In genomic region chr11:70702040-70702648, GRCh38 we compare ENCODE assay signal across 21 cellular contexts.
DNase-seq lines count a peak whose midpoint lies in the region; ATAC-seq, FAIRE-seq and TF ChIP-seq lines count a peak whose summit lies in the region.
"Had no signal": no experiment of that assay in that cellular context is flagged by ENCODE, and none has a peak within 500 bp of the region (broad histone marks: within the 10 kb centered on the region; RNA-seq: fewer than 3 reads in every experiment).

No MANE protein-coding gene starts in this region.

- no peak overlapping the region for H2BK15ac ChIP-seq in neuronal stem cell (ENCODE audit: low read length)

- in situ Hi-C loops in HepG2 (cut with HindIII; ENCODE audit: extremely low pct_ligation_motif_present, low pct_unique_long_range_greater_than_20kb): no loop called here
- in situ Hi-C loops in GM12878 (cut with MboI): no loop called here

- intact Hi-C loops in HepG2 (cut with micrococcal nuclease; ENCODE audit: unreplicated experiment): no loop called here
- intact Hi-C loops in right lobe of liver (cut with DNase I): no loop called here
- intact Hi-C loops in GM12878 (cut with micrococcal nuclease; ENCODE audit: unreplicated experiment): no loop called here
- intact Hi-C loops in upper lobe of right lung (cut with DNase I): no loop called here

- no peaks in the 10 kb centered on the region for H3K9me3 ChIP-seq in HepG2 (ENCODE audit: low read length)
- no peaks in the 10 kb centered on the region for H3K9me3 ChIP-seq in right lobe of liver
- H3K9me3 ChIP-seq in GM12878 (replicated peaks; ENCODE audit: control insufficient read depth, insufficient read depth, low read length): no peaks in the 10 kb centered on the region
- H3K9me3 ChIP-seq in neuronal stem cell (replicated peaks in 1 of 2; ENCODE audit: control insufficient read depth in 2 of 2, insufficient read depth in 1 of 2, low read depth in 1 of 2, low read length in 2 of 2): no peaks in the 10 kb centered on the region
- H3K9me3 ChIP-seq in upper lobe of right lung: no peaks in the 10 kb centered on the region
- H3K9me3 ChIP-seq: HAP-1 had no signal

- TF ChIP-seq RAD21 in HepG2 (CRISPR knock-in tag; IDR thresholded peaks at IDR 0.05) (no peak), GM12878 (IDR thresholded peaks at IDR 0.05; ENCODE audit: insufficient read depth, low read depth, low read length) (no peak)

- H3K18ac ChIP-seq in neuronal stem cell (ENCODE audit: low read length): no peak overlapping the region

- H3K4me2 ChIP-seq in HepG2 (ENCODE audit: low read depth, low read length) (no peak overlapping the region), GM12878 (ENCODE audit: control insufficient read depth, insufficient read depth) (no peak overlapping the region), neuronal stem cell (ENCODE audit: insufficient read depth, low read length, poor library complexity, severe bottlenecking) (no peak overlapping the region)
- H3K4me2 ChIP-seq: A549, GM23338 had no signal

- H3K9ac ChIP-seq in HepG2 (ENCODE audit: insufficient read depth, low read depth, low read length): no peak overlapping the region
- no peak overlapping the region for H3K9ac ChIP-seq in GM12878 (ENCODE audit: control insufficient read depth, insufficient read depth, low read length)
- peak overlapping the region; percentile 74 for H3K9ac ChIP-seq in neuronal stem cell (ENCODE audit: low read depth, low read length, poor library complexity)

- RAD21 ChIA-PET in GM12878 (lab: Charles Lee; ENCODE audit: unreplicated experiment): no interaction called here

- H4K20me1 ChIP-seq in HepG2 (ENCODE audit: insufficient read depth, low read length) (peaks cover 6% of the 10 kb centered on the region; the same call in 1 of the 2 replicates), GM12878 (ENCODE audit: control insufficient read depth, insufficient read depth) (no peaks in the 10 kb centered on the region)

- ATAC-seq in HepG2: no peak
- ATAC-seq in right lobe of liver: no peak
- ATAC-seq in GM12878: no peak
- no peak for ATAC-seq in upper lobe of right lung
- ATAC-seq: A549, GM23338 had no signal

- H3K4me1 ChIP-seq in HepG2 (ENCODE audit: insufficient read depth, low read length): peaks cover 39% of the 10 kb centered on the region
- H3K4me1 ChIP-seq in right lobe of liver: no peaks in the 10 kb centered on the region
- H3K4me1 ChIP-seq in GM12878 (ENCODE audit: control insufficient read depth, insufficient read depth, low read length): no peaks in the 10 kb centered on the region
- peaks cover 12 to 14% of the 10 kb centered on the region in 2 donors for H3K4me1 ChIP-seq in neuronal stem cell (ENCODE audit: control insufficient read depth in 2 of 2, insufficient read depth in 1 of 2, low read depth in 1 of 2, low read length in 2 of 2)
- H3K4me1 ChIP-seq in upper lobe of right lung: no peaks in the 10 kb centered on the region
- H3K4me1 ChIP-seq: A549, HAP-1 had no signal

- FAIRE-seq in HepG2 (lab: Jason Lieb, UNC): no peak
- no peak for FAIRE-seq in GM12878 (lab: Jason Lieb, UNC)
- FAIRE-seq: A549, H54 had no signal

- CTCF ChIA-PET in HepG2 (lab: Yijun Ruan, JAX; ENCODE audit: low intra/inter-chr PET ratio, low total read pairs) (no interaction called here), GM12878 (lab: Yijun Ruan, JAX) (no interaction called here)

- no peak for TF ChIP-seq POLR2A in HepG2 (IDR thresholded peaks at IDR 0.05; ENCODE audit: insufficient read depth in 1 of 2, low read depth in 2 of 2, low read length in 2 of 2)
- no peak for TF ChIP-seq POLR2A in right lobe of liver (IDR thresholded peaks at IDR 0.05)
- TF ChIP-seq POLR2A in GM12878 (IDR thresholded peaks at IDR 0.05; ENCODE audit: low read depth, low read length): no peak

- POLR2A ChIA-PET in HepG2 (lab: Yijun Ruan, JAX): no interaction called here
- POLR2A ChIA-PET in GM12878 (lab: Charles Lee): no interaction called here

- no peaks in the 10 kb centered on the region for H3K27me3 ChIP-seq in HepG2 (ENCODE audit: control insufficient read depth in 1 of 2, insufficient read depth in 2 of 2, low read length in 2 of 2)
- H3K27me3 ChIP-seq in right lobe of liver: no peaks in the 10 kb centered on the region
- H3K27me3 ChIP-seq in GM12878 (replicated peaks in 1 of 2; ENCODE audit: control insufficient read depth in 2 of 2, insufficient read depth in 2 of 2, low read length in 1 of 2): no peaks in the 10 kb centered on the region
- H3K27me3 ChIP-seq in neuronal stem cell (ENCODE audit: control insufficient read depth in 3 of 3, insufficient read depth in 3 of 3, low read depth in 1 of 3, low read length in 3 of 3): no peaks in the 10 kb centered on the region
- no peaks in the 10 kb centered on the region for H3K27me3 ChIP-seq in upper lobe of right lung

- no peak for TF ChIP-seq CTCF in HepG2 (CRISPR knock-in tag; IDR thresholded peaks at IDR 0.05)
- TF ChIP-seq CTCF in right lobe of liver (IDR thresholded peaks at IDR 0.05): no peak
- TF ChIP-seq CTCF in GM12878 (IDR thresholded peaks at IDR 0.05 in 2 of 3, conservative IDR thresholded peaks at IDR 0.05 in 1 of 3; ENCODE audit: control insufficient read depth in 2 of 3, extremely low read depth in 1 of 3, insufficient read depth in 1 of 3, low read depth in 3 of 3, low read length in 3 of 3): no peak
- TF ChIP-seq CTCF in upper lobe of right lung (IDR thresholded peaks at IDR 0.05): no peak

- DNase-seq in HepG2 (ENCODE audit: low spot score) (no peak), right lobe of liver (no peak), GM12878 (ENCODE audit: low read depth, low spot score) (no peak), neuronal stem cell (ENCODE audit: low spot score) (no peak), 8988T (no peak), upper lobe of right lung (no peak)
- no peak for DNase-seq in activated CD8-positive, alpha-beta memory T cell treated with anti-CD3 and anti-CD28 coated beads, Interleukin-2, amount 50 U/mL, for 4 hours
- no peak for DNase-seq in NK-92 treated with Interleukin-12 subunit alpha and Interleukin-12 subunit beta, amount 100 ng/mL, for 24 hours (lab: John Stamatoyannopoulos, UW)
- DNase-seq: ACHN; C1 segment of cervical spinal cord; Calu3; CD4-positive, alpha-beta memory T cell; COR-L47; DMS53; DMS79 treated with DMSO at 0.1 percent for 48 hours; GF-D8 had no signal

- H3K4ac ChIP-seq in neuronal stem cell (ENCODE audit: low read length): no peak overlapping the region

- H3K4me3 ChIP-seq in HepG2 (replicated peaks in 1 of 3; ENCODE audit: insufficient read depth in 1 of 3, low read depth in 2 of 3, low read length in 3 of 3): no peak overlapping the region
- H3K4me3 ChIP-seq in right lobe of liver: no peak overlapping the region
- H3K4me3 ChIP-seq in GM12878: no peak overlapping the region
- no peak overlapping the region for H3K4me3 ChIP-seq in neuronal stem cell (ENCODE audit: low read length in 2 of 2)
- no peak overlapping the region for H3K4me3 ChIP-seq in upper lobe of right lung
- H3K4me3 ChIP-seq: A549, GM23338, HAP-1 had no signal

- TF ChIP-seq EP300 in HepG2 (IDR thresholded peaks at IDR 0.05; ENCODE audit: low read depth in 2 of 2, low read length in 2 of 2) (no peak), HepG2 (CRISPR knock-in tag; IDR thresholded peaks at IDR 0.05; ENCODE audit: borderline replicate concordance) (no peak), GM12878 (IDR thresholded peaks at IDR 0.05; ENCODE audit: borderline replicate concordance in 1 of 2, control insufficient read depth in 1 of 2, low read depth in 2 of 2, low read length in 2 of 2) (no peak)

- H2AK5ac ChIP-seq in neuronal stem cell (ENCODE audit: low read depth, low read length): no peak overlapping the region

- H3K79me1 ChIP-seq in neuronal stem cell (ENCODE audit: low read depth, low read length): peaks cover 3% of the 10 kb centered on the region

- no peak overlapping the region for H2BK5ac ChIP-seq in neuronal stem cell (ENCODE audit: low read length)

- H2BK120ac ChIP-seq in neuronal stem cell (ENCODE audit: low read depth, low read length): no peak overlapping the region

- H3K36me3 ChIP-seq in HepG2 (replicated peaks in 1 of 2; ENCODE audit: control insufficient read depth in 1 of 2, insufficient read depth in 2 of 2, low read length in 2 of 2) (peaks cover 9 to 16% of the 10 kb centered on the region in 2 experiments; a peak in 4 of 5 replicates), right lobe of liver (no peaks in the 10 kb centered on the region), GM12878 (ENCODE audit: control insufficient read depth in 2 of 2, insufficient read depth in 2 of 2, low read length in 1 of 2) (no peaks in the 10 kb centered on the region), neuronal stem cell (replicated peaks in 1 of 2; ENCODE audit: control insufficient read depth in 2 of 2, insufficient read depth in 2 of 2, low read length in 2 of 2) (no peaks in the 10 kb centered on the region), upper lobe of right lung (no peaks in the 10 kb centered on the region)
- H3K36me3 ChIP-seq: HAP-1 had no signal

- no peak overlapping the region for H4K8ac ChIP-seq in neuronal stem cell (ENCODE audit: low read depth, low read length)

- peaks cover 4% of the 10 kb centered on the region for H3K79me2 ChIP-seq in HepG2 (ENCODE audit: insufficient read depth, low read length)
- no peaks in the 10 kb centered on the region for H3K79me2 ChIP-seq in GM12878 (ENCODE audit: control insufficient read depth, insufficient read depth, low read length)

- no peak overlapping the region for H3K14ac ChIP-seq in neuronal stem cell (ENCODE audit: low read length)

- peak overlapping the region; percentile 34 for H4K91ac ChIP-seq in neuronal stem cell (ENCODE audit: low read depth, low read length, poor library complexity)

- 97% methylated on average over 4 of the region's 4 CpGs for WGBS in HepG2 (ENCODE audit: low lambda C conversion rate)
- WGBS in right lobe of liver (ENCODE audit: insufficient coverage, low coverage, low lambda C conversion rate, missing lambda C conversion rate): 92% methylated on average over 4 of the region's 4 CpGs
- 46% methylated on average over 4 of the region's 4 CpGs for WGBS in GM12878 (ENCODE audit: insufficient coverage, insufficient replicate concordance, low lambda C conversion rate, missing lambda C conversion rate)
- WGBS in neuronal stem cell (ENCODE audit: extremely low coverage in 2 of 2, insufficient read length in 2 of 2, insufficient replicate concordance in 1 of 2), 2 donors: 97 to 100% methylated on average over 1 to 2 of the region's 4 CpGs

- peak overlapping the region; percentile 38 for H3K23ac ChIP-seq in neuronal stem cell (ENCODE audit: low read depth, low read length, poor library complexity)

- no peak overlapping the region for H2BK12ac ChIP-seq in neuronal stem cell (ENCODE audit: low read length)

- SMC1A ChIA-PET in GM12878 (lab: Charles Lee; ENCODE audit: uncharacterized antibody, unreplicated experiment): no interaction called here

- no peak overlapping the region for H2AFZ ChIP-seq in HepG2 (ENCODE audit: low read length)
- no peak overlapping the region for H2AFZ ChIP-seq in GM12878 (ENCODE audit: control insufficient read depth, low read depth, low read length)
- no peak overlapping the region for H2AFZ ChIP-seq in neuronal stem cell (ENCODE audit: low read length)
- H2AFZ ChIP-seq: GM23338 had no signal

- no peak overlapping the region for H3K27ac ChIP-seq in HepG2 (ENCODE audit: extremely low read length, insufficient read depth, low read length)
- H3K27ac ChIP-seq in right lobe of liver: no peak overlapping the region
- no peak overlapping the region for H3K27ac ChIP-seq in GM12878 (ENCODE audit: control insufficient read depth, insufficient read depth)
- H3K27ac ChIP-seq in neuronal stem cell (replicated peaks; ENCODE audit: low read length): no peak overlapping the region
- H3K27ac ChIP-seq in upper lobe of right lung: no peak overlapping the region
- H3K27ac ChIP-seq: 22Rv1, A549 had no signal

- no TSS peak for BruUV-seq in HepG2 (replicated peaks; lab: Mats Ljungman, UMichigan)
- no TSS peak for BruUV-seq in GM12878 (replicated peaks; lab: Mats Ljungman, UMichigan)

Comparison
In these comparisons a context has a peak if more than half of its experiments do, and no peak if none do; other contexts are left out.
1. Of the 75 proteins assayed by ChIP-seq in both HepG2 and GM12878: peak only in HepG2: IKZF1; only in GM12878: none; in both: none; in neither: 72; mixed calls (peak in some experiments, not most) for 2.